In genomic region chr5:134846641-134846960, GRCh38 we compare ENCODE assay signal across 7 cellular contexts. TPM values are rescaled to one million over a fixed set of nuclear protein-coding genes. Genes with fewer than 3 reads are reported as not detected.
DNase-seq lines count a peak whose midpoint lies in the region; ATAC-seq, FAIRE-seq and TF ChIP-seq lines count a peak whose summit lies in the region.

No MANE protein-coding gene starts in this region.

- H3K4me3 ChIP-seq in right atrium auricular region, result peak overlapping the region; percentile 80 to 95
- H3K4me3 ChIP-seq in skeletal muscle satellite cell (ENCODE audit: low read length), result peak overlapping the region; percentile 97

- intact Hi-C loops in activated T-helper 1 cell treated with anti-CD3 and anti-CD28 coated beads, Interleukin-12 subunit alpha, Interleukin-12 subunit beta, Interleukin-2, Interleukin-4 antibody, amounts not matched to agents 30 ng/mL and 10 ng/mL and 1 ng/mL, durations not matched to agents 14 hours and 24 hours and 36 hours (cut with micrococcal nuclease), result loop anchor here (2.0 to 10.0 kb wide), 4 partner anchors 322 to 842 kb away; partner anchors contain the start of genes JADE2, PPP2CA, UBE2B and VDAC1

- H3K4me2 ChIP-seq in skeletal muscle satellite cell (ENCODE audit: low read length), result peak overlapping the region; percentile 95

- peak overlapping the region; percentile 91 to 96 for H3K27ac ChIP-seq in right atrium auricular region

- no peak for ATAC-seq in HG02642 (IDR thresholded peaks at IDR 0.05; ENCODE audit: poor library complexity, unreplicated experiment)

- peaks cover 16 to 25% (median 25%) of the 10 kb centered on the region in 3 donors for H3K4me1 Mint-ChIP-seq in IgD-negative memory B cell
- H3K4me1 Mint-ChIP-seq in activated T-helper 1 cell treated with anti-CD3 and anti-CD28 coated beads, Interleukin-12 subunit alpha, Interleukin-12 subunit beta, Interleukin-2, Interleukin-4 antibody, amounts not matched to agents 30 ng/mL and 10 ng/mL and 1 ng/mL, durations not matched to agents 14 hours and 24 hours and 36 hours (ENCODE audit: low read depth), result peaks cover 31% of the 10 kb centered on the region

- no peaks in the 10 kb centered on the region for H3K27me3 ChIP-seq in right atrium auricular region
- no peaks in the 10 kb centered on the region for H3K27me3 ChIP-seq in skeletal muscle satellite cell (ENCODE audit: control insufficient read depth, insufficient read depth, low read length)

- DNase-seq in GM18507 (ENCODE audit: extremely low spot score, insufficient read length, low read depth), result no peak
- DNase-seq in activated T-helper 1 cell treated with anti-CD3 and anti-CD28 coated beads, Interleukin-12 subunit alpha, Interleukin-12 subunit beta, Interleukin-2, Interleukin-4 antibody, amounts not matched to agents 30 ng/mL and 10 ng/mL and 1 ng/mL, durations not matched to agents 14 hours and 24 hours and 36 hours (ENCODE audit: low spot score), result no peak
- no peak for DNase-seq in right atrium auricular region (ENCODE audit: low spot score)
- no peak for DNase-seq in HPDE6-E6E7 (ENCODE audit: extremely low spot score)

- H3K9ac ChIP-seq in skeletal muscle satellite cell (ENCODE audit: low read depth, low read length), result peak overlapping the region; percentile 100

- H3K27me3 Mint-ChIP-seq in IgD-negative memory B cell, result no peaks in the 10 kb centered on the region
- H3K27me3 Mint-ChIP-seq in activated T-helper 1 cell treated with anti-CD3 and anti-CD28 coated beads, Interleukin-12 subunit alpha, Interleukin-12 subunit beta, Interleukin-2, Interleukin-4 antibody, amounts not matched to agents 30 ng/mL and 10 ng/mL and 1 ng/mL, durations not matched to agents 14 hours and 24 hours and 36 hours (ENCODE audit: insufficient read depth), result no peaks in the 10 kb centered on the region

- FAIRE-seq in GM18507 (lab: Jason Lieb, UNC), result peak; percentile 12

- TF ChIP-seq CTCF in right atrium auricular region (IDR thresholded peaks at IDR 0.05), result no peak

- H3K4me1 ChIP-seq in right atrium auricular region, result peaks cover 0 to 41% of the 10 kb centered on the region in 2 donors
- H3K4me1 ChIP-seq in skeletal muscle satellite cell (ENCODE audit: control insufficient read depth, insufficient read depth, low read length), result peaks cover 49% of the 10 kb centered on the region

- H3K27ac Mint-ChIP-seq in IgD-negative memory B cell, result peak overlapping the region; percentile 93
- H3K27ac Mint-ChIP-seq in activated T-helper 1 cell treated with anti-CD3 and anti-CD28 coated beads, Interleukin-12 subunit alpha, Interleukin-12 subunit beta, Interleukin-2, Interleukin-4 antibody, amounts not matched to agents 30 ng/mL and 10 ng/mL and 1 ng/mL, durations not matched to agents 14 hours and 24 hours and 36 hours, result peak overlapping the region; percentile 97

- peak overlapping the region; percentile 85 to 96 (median 89) for H3K4me3 Mint-ChIP-seq in IgD-negative memory B cell
- H3K4me3 Mint-ChIP-seq in activated T-helper 1 cell treated with anti-CD3 and anti-CD28 coated beads, Interleukin-12 subunit alpha, Interleukin-12 subunit beta, Interleukin-2, Interleukin-4 antibody, amounts not matched to agents 30 ng/mL and 10 ng/mL and 1 ng/mL, durations not matched to agents 14 hours and 24 hours and 36 hours, result peak overlapping the region; percentile 97

- H3K36me3 ChIP-seq in right atrium auricular region, result no peaks in the 10 kb centered on the region
- H3K36me3 ChIP-seq in skeletal muscle satellite cell (ENCODE audit: insufficient read depth, low read length), result peaks cover 20% of the 10 kb centered on the region

- no peaks in the 10 kb centered on the region for H3K36me3 Mint-ChIP-seq in IgD-negative memory B cell
- H3K36me3 Mint-ChIP-seq in activated T-helper 1 cell treated with anti-CD3 and anti-CD28 coated beads, Interleukin-12 subunit alpha, Interleukin-12 subunit beta, Interleukin-2, Interleukin-4 antibody, amounts not matched to agents 30 ng/mL and 10 ng/mL and 1 ng/mL, durations not matched to agents 14 hours and 24 hours and 36 hours (ENCODE audit: low read depth), result peaks cover 20% of the 10 kb centered on the region

- H3K9me3 Mint-ChIP-seq in IgD-negative memory B cell, result no peaks in the 10 kb centered on the region
- no peaks in the 10 kb centered on the region for H3K9me3 Mint-ChIP-seq in activated T-helper 1 cell treated with anti-CD3 and anti-CD28 coated beads, Interleukin-12 subunit alpha, Interleukin-12 subunit beta, Interleukin-2, Interleukin-4 antibody, amounts not matched to agents 30 ng/mL and 10 ng/mL and 1 ng/mL, durations not matched to agents 14 hours and 24 hours and 36 hours

- H3K9me3 ChIP-seq in right atrium auricular region (no peaks in the 10 kb centered on the region), skeletal muscle satellite cell (replicated peaks; ENCODE audit: low read length) (no peaks in the 10 kb centered on the region)

RNA-seq across cellular contexts. Expression of gene C5orf24, which starts 0.8 kb away (rescaled TPM):
- 9.4 TPM for polyA plus RNA-seq in IgD-negative memory B cell
- total RNA-seq in activated T-helper 1 cell treated with anti-CD3 and anti-CD28 coated beads, Interleukin-12 subunit alpha, Interleukin-12 subunit beta, Interleukin-2, Interleukin-4 antibody, amounts not matched to agents 30 ng/mL and 10 ng/mL and 1 ng/mL, durations not matched to agents 14 hours and 24 hours and 36 hours, result 42.2 and 43.2 TPM in 2 replicates
- 10 to 100 TPM; 33.7 to 34.9 TPM for total RNA-seq in right atrium auricular region
- 32.4 and 42.4 TPM in 2 replicates for total RNA-seq in skeletal muscle satellite cell (2012; rRNA removed)

RNA-seq across cellular contexts. Expression of gene TXNDC15, which starts 27.6 kb away (rescaled TPM):
- polyA plus RNA-seq in IgD-negative memory B cell, result 14.2 TPM
- 57.1 and 67.2 TPM in 2 replicates for total RNA-seq in activated T-helper 1 cell treated with anti-CD3 and anti-CD28 coated beads, Interleukin-12 subunit alpha, Interleukin-12 subunit beta, Interleukin-2, Interleukin-4 antibody, amounts not matched to agents 30 ng/mL and 10 ng/mL and 1 ng/mL, durations not matched to agents 14 hours and 24 hours and 36 hours
- total RNA-seq in right atrium auricular region, result 10 to 100 TPM; 65.6 to 98.1 TPM
- total RNA-seq in skeletal muscle satellite cell (2012; rRNA removed), result 84.2 and 96.8 TPM in 2 replicates

RNA-seq across cellular contexts. Expression of gene PCBD2, which starts 58.3 kb away (rescaled TPM):
- 13.9 TPM for polyA plus RNA-seq in IgD-negative memory B cell
- total RNA-seq in activated T-helper 1 cell treated with anti-CD3 and anti-CD28 coated beads, Interleukin-12 subunit alpha, Interleukin-12 subunit beta, Interleukin-2, Interleukin-4 antibody, amounts not matched to agents 30 ng/mL and 10 ng/mL and 1 ng/mL, durations not matched to agents 14 hours and 24 hours and 36 hours, result 13.5 and 17.2 TPM in 2 replicates
- total RNA-seq in right atrium auricular region, result 10 to 100 TPM; 10.9 to 19.1 TPM
- 2.2 and 3.5 TPM in 2 replicates for total RNA-seq in skeletal muscle satellite cell (2012; rRNA removed)
